In genomic region chr11:91538065-91538464, GRCh38 we compare ENCODE assay signal across 33 cellular contexts.
DNase-seq lines count a peak whose midpoint lies in the region; ATAC-seq, FAIRE-seq and TF ChIP-seq lines count a peak whose summit lies in the region.
"Had no signal": no experiment of that assay in that cellular context is flagged by ENCODE, and none has a peak within 500 bp of the region (broad histone marks: within the 10 kb centered on the region; RNA-seq: fewer than 3 reads in every experiment).

No MANE protein-coding gene starts in this region.

- no peaks in the 10 kb centered on the region for H3K4me1 ChIP-seq in HepG2 (ENCODE audit: insufficient read depth, low read length)
- H3K4me1 ChIP-seq in right lobe of liver, result no peaks in the 10 kb centered on the region
- H3K4me1 ChIP-seq in A549, result no peaks in the 10 kb centered on the region
- no peaks in the 10 kb centered on the region for H3K4me1 ChIP-seq in IMR-90 (ENCODE audit: control insufficient read depth, insufficient read depth, low read length)
- H3K4me1 ChIP-seq in K562 (replicated peaks in 1 of 2; ENCODE audit: control insufficient read depth in 2 of 2, insufficient read depth in 2 of 2, low read length in 2 of 2), result no peaks in the 10 kb centered on the region
- H3K4me1 ChIP-seq: BE2C; BLaER1; BLaER1 treated with 17β-estradiol and CSF1 and Interleukin-3, amounts not matched to agents 10 nM and 100 nM; Caco-2 had no signal

- H2AFZ ChIP-seq in HepG2 (ENCODE audit: low read length) (no peak overlapping the region), IMR-90 (replicated peaks; ENCODE audit: low read length, poor library complexity) (no peak overlapping the region), K562 (ENCODE audit: low read depth, low read length) (no peak overlapping the region)

- TF ChIP-seq CTCF in HepG2 (CRISPR knock-in tag; IDR thresholded peaks at IDR 0.05) (no peak), right lobe of liver (IDR thresholded peaks at IDR 0.05) (no peak), A549 (IDR thresholded peaks at IDR 0.05) (no peak), IMR-90 (conservative IDR thresholded peaks at IDR 0.05; ENCODE audit: low read depth, low read length) (no peak), K562 (IDR thresholded peaks at IDR 0.05 in 2 of 3, conservative IDR thresholded peaks at IDR 0.05 in 1 of 3; ENCODE audit: insufficient read depth in 2 of 3, low read depth in 1 of 3, low read length in 3 of 3) (no peak)

- H3K9ac ChIP-seq in HepG2 (ENCODE audit: insufficient read depth, low read depth, low read length) (no peak overlapping the region), IMR-90 (ENCODE audit: low read depth, low read length) (no peak overlapping the region), K562 (ENCODE audit: insufficient read depth in 1 of 2, low read depth in 2 of 2, low read length in 2 of 2) (no peak overlapping the region)
- H3K9ac ChIP-seq: BLaER1; BLaER1 treated with 17β-estradiol and CSF1 and Interleukin-3, amounts not matched to agents 10 nM and 100 nM had no signal

- no peak overlapping the region for H2BK120ac ChIP-seq in IMR-90 (ENCODE audit: low read depth, low read length)

- TF ChIP-seq EP300 in HepG2 (IDR thresholded peaks at IDR 0.05; ENCODE audit: low read depth in 2 of 2, low read length in 2 of 2) (no peak), HepG2 (CRISPR knock-in tag; IDR thresholded peaks at IDR 0.05; ENCODE audit: borderline replicate concordance) (no peak), A549 (IDR thresholded peaks at IDR 0.05) (no peak), K562 (IDR thresholded peaks at IDR 0.05; ENCODE audit: low read length) (no peak)

- H3K36me3 ChIP-seq in HepG2 (replicated peaks in 1 of 2; ENCODE audit: control insufficient read depth in 1 of 2, insufficient read depth in 2 of 2, low read length in 2 of 2), result no peaks in the 10 kb centered on the region
- H3K36me3 ChIP-seq in right lobe of liver, result no peaks in the 10 kb centered on the region
- no peaks in the 10 kb centered on the region for H3K36me3 ChIP-seq in IMR-90 (ENCODE audit: control insufficient read depth, insufficient read depth, low read length)
- H3K36me3 ChIP-seq in K562 (ENCODE audit: control insufficient read depth, insufficient read depth, low read length), result no peaks in the 10 kb centered on the region
- H3K36me3 ChIP-seq: BE2C; BLaER1; BLaER1 treated with 17β-estradiol and CSF1 and Interleukin-3, amounts not matched to agents 10 nM and 100 nM had no signal

- CTCF ChIA-PET in HepG2 (lab: Yijun Ruan, JAX; ENCODE audit: low intra/inter-chr PET ratio, low total read pairs) (no interaction called here), A549 (lab: Yijun Ruan, JAX) (no interaction called here), IMR-90 (lab: Yijun Ruan, JAX) (no interaction called here), K562 (lab: Yijun Ruan, JAX; ENCODE audit: low intra/inter-chr PET ratio) (no interaction called here)

- no peak overlapping the region for H4K5ac ChIP-seq in IMR-90 (ENCODE audit: low read depth, low read length)

- H4K8ac ChIP-seq in IMR-90 (ENCODE audit: low read depth in 2 of 2, low read length in 2 of 2), result no peak overlapping the region

- H3K4me2 ChIP-seq in HepG2 (ENCODE audit: low read depth, low read length) (no peak overlapping the region), A549 (no peak overlapping the region), IMR-90 (ENCODE audit: low read depth, low read length) (no peak overlapping the region), K562 (ENCODE audit: insufficient read depth, low read length) (no peak overlapping the region)
- H3K4me2 ChIP-seq: BLaER1; BLaER1 treated with 17β-estradiol and CSF1 and Interleukin-3, amounts not matched to agents 10 nM and 100 nM had no signal

- H3K14ac ChIP-seq in IMR-90 (replicated peaks; ENCODE audit: low read depth, low read length), result no peak overlapping the region

- no peak overlapping the region for H2AK5ac ChIP-seq in IMR-90 (ENCODE audit: low read depth, low read length)

- no peak overlapping the region for H3K56ac ChIP-seq in IMR-90 (ENCODE audit: extremely low read depth, insufficient read depth, low read length)

- no peaks in the 10 kb centered on the region for H3K27me3 ChIP-seq in HepG2 (ENCODE audit: control insufficient read depth in 1 of 2, insufficient read depth in 2 of 2, low read length in 2 of 2)
- no peaks in the 10 kb centered on the region for H3K27me3 ChIP-seq in right lobe of liver
- no peaks in the 10 kb centered on the region for H3K27me3 ChIP-seq in IMR-90 (ENCODE audit: control insufficient read depth, insufficient read depth, low read length)
- H3K27me3 ChIP-seq in K562 (ENCODE audit: control insufficient read depth in 2 of 2, insufficient read depth in 2 of 2, low read length in 2 of 2), result no peaks in the 10 kb centered on the region
- H3K27me3 ChIP-seq: BE2C; BLaER1; BLaER1 treated with 17β-estradiol and CSF1 and Interleukin-3, amounts not matched to agents 10 nM and 100 nM had no signal

- H3K79me2 ChIP-seq in HepG2 (ENCODE audit: insufficient read depth, low read length) (no peaks in the 10 kb centered on the region), K562 (ENCODE audit: control insufficient read depth, insufficient read depth, low read length) (no peaks in the 10 kb centered on the region)

- H3K4ac ChIP-seq in IMR-90 (ENCODE audit: low read depth, low read length), result no peak overlapping the region

- no TSS peak for BruUV-seq in HepG2 (replicated peaks; lab: Mats Ljungman, UMichigan)
- BruUV-seq in IMR-90 (replicated peaks; lab: Mats Ljungman, UMichigan), result no TSS peak
- BruUV-seq in K562 (replicated peaks; lab: Mats Ljungman, UMichigan), result no TSS peak

- no peak for TF ChIP-seq RAD21 in HepG2 (CRISPR knock-in tag; IDR thresholded peaks at IDR 0.05)
- no peak for TF ChIP-seq RAD21 in A549 (conservative IDR thresholded peaks at IDR 0.05 in 1 of 2, IDR thresholded peaks at IDR 0.05 in 1 of 2)
- no peak for TF ChIP-seq RAD21 in IMR-90 (IDR thresholded peaks at IDR 0.05; ENCODE audit: low read length)
- no peak for TF ChIP-seq RAD21 in K562 (CRISPR knock-in tag; conservative IDR thresholded peaks at IDR 0.05 in 1 of 2, IDR thresholded peaks at IDR 0.05 in 1 of 2)

- POLR2A ChIA-PET in HepG2 (lab: Yijun Ruan, JAX), result no interaction called here
- POLR2A ChIA-PET in A549 (lab: Yijun Ruan, JAX), result no interaction called here
- POLR2A ChIA-PET in IMR-90 (lab: Charles Lee; ENCODE audit: unreplicated experiment), result no interaction called here
- POLR2A ChIA-PET in K562 (lab: Yijun Ruan, JAX), result no interaction called here

- H2AK9ac ChIP-seq in IMR-90 (replicated peaks; ENCODE audit: low read depth, low read length, poor library complexity), result no peak overlapping the region

- H3K23ac ChIP-seq in IMR-90 (ENCODE audit: low read depth, low read length), result no peak overlapping the region

- H4K20me1 ChIP-seq in HepG2 (ENCODE audit: insufficient read depth, low read length) (no peaks in the 10 kb centered on the region), IMR-90 (ENCODE audit: insufficient read depth, low read length) (no peaks in the 10 kb centered on the region), K562 (replicated peaks; ENCODE audit: control insufficient read depth, insufficient read depth, low read length) (no peaks in the 10 kb centered on the region)
- H4K20me1 ChIP-seq: BLaER1; BLaER1 treated with 17β-estradiol and CSF1 and Interleukin-3, amounts not matched to agents 10 nM and 100 nM had no signal

- DNase-seq in HepG2 (ENCODE audit: low spot score) (no peak), right lobe of liver (no peak), A549 (ENCODE audit: low read depth in 1 of 2, low spot score in 1 of 2) (no peak), IMR-90 (no peak), K562 (ENCODE audit: extremely low read depth in 1 of 4, low spot score in 3 of 4) (no peak), HTR-8/SVneo (ENCODE audit: insufficient read length, low spot score) (no peak), RPMI8226 (no peak)
- DNase-seq: 8988T; ACHN; AML-193; BE2C; C1 segment of cervical spinal cord; Caco-2; Calu3; CD4-positive, alpha-beta memory T cell; CD4-positive, alpha-beta T cell; CD4-positive, CD25-positive, alpha-beta regulatory T cell; CD8-positive, alpha-beta memory T cell; CD8-positive, alpha-beta T cell; COR-L47; DMS 273 treated with DMSO at 0.1 percent for 48 hours; DMS153; DMS53; DMS79; DMS79 treated with DMSO at 0.1 percent for 48 hours; DND-41; EL had no signal

- ATAC-seq in HepG2 (no peak), right lobe of liver (no peak), A549 (no peak), IMR-90 (ENCODE audit: low read depth) (no peak), K562 (no peak), GM19395 (IDR thresholded peaks at IDR 0.05; ENCODE audit: unreplicated experiment) (no peak)
- ATAC-seq: CD8-positive, alpha-beta T cell had no signal

- no peaks in the 10 kb centered on the region for H3K79me1 ChIP-seq in IMR-90 (ENCODE audit: low read depth in 1 of 2, low read length in 2 of 2)

- H3K27ac ChIP-seq in HepG2 (ENCODE audit: extremely low read length, insufficient read depth, low read length) (no peak overlapping the region), right lobe of liver (no peak overlapping the region), A549 (no peak overlapping the region), IMR-90 (ENCODE audit: insufficient read depth, low read length) (no peak overlapping the region), K562 (ENCODE audit: extremely low read depth, low read depth, low read length) (no peak overlapping the region)
- H3K27ac ChIP-seq: 22Rv1; BLaER1; BLaER1 treated with 17β-estradiol and CSF1 and Interleukin-3, amounts not matched to agents 10 nM and 100 nM; C4-2B had no signal

- H3K9me1 ChIP-seq in IMR-90 (ENCODE audit: insufficient read depth, low read length) (no peaks in the 10 kb centered on the region), K562 (ENCODE audit: control insufficient read depth, insufficient read depth, low read length) (no peaks in the 10 kb centered on the region)

- peaks cover 81% of the 10 kb centered on the region for H3K9me3 ChIP-seq in HepG2 (ENCODE audit: low read length)
- H3K9me3 ChIP-seq in right lobe of liver, result no peaks in the 10 kb centered on the region
- H3K9me3 ChIP-seq in A549, result no peaks in the 10 kb centered on the region; the same call in 2 of the 3 replicates
- H3K9me3 ChIP-seq in IMR-90 (ENCODE audit: control insufficient read depth, insufficient read depth, low read length), result peaks cover 16% of the 10 kb centered on the region
- no peaks in the 10 kb centered on the region; the same call in 1 of the 2 replicates for H3K9me3 ChIP-seq in K562 (replicated peaks; ENCODE audit: control insufficient read depth, insufficient read depth, low read depth, low read length)
- H3K9me3 ChIP-seq: BE2C, BLaER1, Caco-2 had no signal

- H3K4me3 ChIP-seq in HepG2 (replicated peaks in 1 of 3; ENCODE audit: insufficient read depth in 1 of 3, low read depth in 2 of 3, low read length in 3 of 3), result no peak overlapping the region
- no peak overlapping the region for H3K4me3 ChIP-seq in right lobe of liver
- no peak overlapping the region for H3K4me3 ChIP-seq in A549
- no peak overlapping the region for H3K4me3 ChIP-seq in IMR-90 (ENCODE audit: insufficient read depth, low read depth, low read length)
- no peak overlapping the region for H3K4me3 ChIP-seq in K562
- H3K4me3 ChIP-seq: BLaER1; BLaER1 treated with 17β-estradiol and CSF1 and Interleukin-3, amounts not matched to agents 10 nM and 100 nM had no signal

- in situ Hi-C loops in HepG2 (cut with HindIII; ENCODE audit: extremely low pct_ligation_motif_present, low pct_unique_long_range_greater_than_20kb) (no loop called here), IMR-90 (cut with MboI; ENCODE audit: low sequenced_read_pairs) (no loop called here), K562 (cut with MboI) (no loop called here)

- H4K91ac ChIP-seq in IMR-90 (ENCODE audit: insufficient read depth, low read depth, low read length), result no peak overlapping the region

- H3K18ac ChIP-seq in IMR-90 (ENCODE audit: low read depth, low read length), result no peak overlapping the region

- no peak overlapping the region for H2BK15ac ChIP-seq in IMR-90 (ENCODE audit: low read depth, low read length)

- FAIRE-seq in HepG2 (lab: Jason Lieb, UNC) (no peak), A549 (lab: Jason Lieb, UNC) (no peak), K562 (lab: Jason Lieb, UNC) (no peak), HTR-8/SVneo (lab: Jason Lieb, UNC) (no peak)
- FAIRE-seq: A204.1 had no signal

- no peak for TF ChIP-seq POLR2A in HepG2 (IDR thresholded peaks at IDR 0.05; ENCODE audit: insufficient read depth in 1 of 2, low read depth in 2 of 2, low read length in 2 of 2)
- no peak for TF ChIP-seq POLR2A in right lobe of liver (IDR thresholded peaks at IDR 0.05)
- no peak for TF ChIP-seq POLR2A in A549 (IDR thresholded peaks at IDR 0.05; ENCODE audit: low read length)
- no peak for TF ChIP-seq POLR2A in IMR-90 (IDR thresholded peaks at IDR 0.05; ENCODE audit: low read depth, low read length)
- TF ChIP-seq POLR2A in K562 (conservative IDR thresholded peaks at IDR 0.05), result no peak

- H2BK5ac ChIP-seq in IMR-90 (ENCODE audit: low read depth, low read length, poor library complexity, severe bottlenecking), result no peak overlapping the region

- dilution Hi-C loops in IMR-90 (cut with HindIII; ENCODE audit: low sequenced_read_pairs, unreplicated experiment), result no loop called here

- intact Hi-C loops in HepG2 (cut with micrococcal nuclease; ENCODE audit: unreplicated experiment), result no loop called here
- intact Hi-C loops in right lobe of liver (cut with DNase I), result no loop called here
- intact Hi-C loops in IMR-90 (cut with micrococcal nuclease), result no loop called here
- intact Hi-C loops in K562 (cut with micrococcal nuclease), result loop anchor here (10.0 kb wide), 1 partner anchor 57 kb away; no protein-coding TSS in a partner anchor

- no peak overlapping the region for H2BK20ac ChIP-seq in IMR-90 (ENCODE audit: low read depth, low read length)

Comparison
In these comparisons a context has a peak if more than half of its experiments do, and no peak if none do; other contexts are left out.
1. Of the 241 proteins assayed by ChIP-seq in both HepG2 and K562: peak only in HepG2: none; only in K562: MAFG; in both: MAFF and MAFK; in neither: 238.